ENCODE assay signal across 8 cellular contexts in the genomic region with DNA sequence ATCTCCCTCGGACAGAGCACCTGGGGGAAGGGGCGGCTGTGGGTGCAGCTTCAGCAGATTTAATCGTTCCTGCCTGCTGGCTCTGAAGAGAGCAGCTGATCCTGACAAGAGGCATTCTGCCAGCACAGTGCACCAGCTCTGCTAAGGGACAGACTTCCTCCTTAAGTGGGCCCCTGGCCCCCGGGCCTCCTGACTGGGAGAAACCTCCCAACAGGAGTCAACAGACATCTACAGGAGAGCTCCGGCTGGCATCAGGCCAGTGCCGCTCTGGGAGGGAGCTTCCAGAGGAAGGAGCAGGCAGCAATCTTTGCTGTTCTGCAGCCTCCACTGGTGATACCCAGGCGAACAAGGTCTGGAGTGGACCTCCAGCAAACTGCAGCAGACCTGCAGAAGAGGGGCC.
DNase-seq lines count a peak whose midpoint lies in the region; ATAC-seq and TF ChIP-seq lines count a peak whose summit lies in the region.
"Not testable (repeated sequence)": the region's sequence is repeated elsewhere in the genome, so short reads cannot be mapped to it uniquely, and the experiment has no call there.

No MANE protein-coding gene starts in this region.

- H3K27me3 ChIP-seq in WERI-Rb-1 (ENCODE audit: insufficient read depth, low read depth, severe bottlenecking); heart left ventricle; lower lobe of right lung (ENCODE audit: low read depth): not testable (repeated sequence)

- DNase-seq in Ammon's horn (ENCODE audit: low spot score) = peak; percentile 4
- peak; percentile 42 for DNase-seq in NCI-H1105 treated with DMSO at 0.1 percent for 48 hours (lab: John Stamatoyannopoulos, UW)
- peak; percentile 57 for DNase-seq in NCI-H2171 treated with DMSO at 0.1 percent for 48 hours (lab: John Stamatoyannopoulos, UW)
- DNase-seq in SHP77 (lab: John Stamatoyannopoulos, UW) = peak; percentile 58 to 66
- peak; percentile 40 for DNase-seq in WERI-Rb-1
- peak; percentile 5 to 52 (median 27) for DNase-seq in heart left ventricle
- peak; percentile 33 for DNase-seq in lower lobe of right lung
- DNase-seq in retinal pigment epithelial cell (ENCODE audit: low read depth) = peak; percentile 55

- H3K4me1 ChIP-seq in heart left ventricle, lower lobe of right lung: not testable (repeated sequence)

- TF ChIP-seq CTCF in WERI-Rb-1 (IDR thresholded peaks at IDR 0.05; ENCODE audit: low read depth, low read length); heart left ventricle (IDR thresholded peaks at IDR 0.05); lower lobe of right lung (IDR thresholded peaks at IDR 0.05); retinal pigment epithelial cell (conservative IDR thresholded peaks at IDR 0.05; ENCODE audit: low read depth, low read length): not testable (repeated sequence)

- H3K4me3 ChIP-seq in WERI-Rb-1 (ENCODE audit: low read depth, low read length); heart left ventricle; lower lobe of right lung; retinal pigment epithelial cell (ENCODE audit: low read length): not testable (repeated sequence)

- not testable (repeated sequence) for H3K9me3 ChIP-seq in WERI-Rb-1 (ENCODE audit: severe bottlenecking); lower lobe of right lung
- peaks cover 0 to 13% (median 0%) of the 10 kb centered on the region in 12 donors for H3K9me3 ChIP-seq in heart left ventricle

- 38 to 72% (median 63%) methylated on average over 5 to 7 of the region's 7 CpGs for WGBS in heart left ventricle, 4 donors

- ATAC-seq in heart left ventricle, lower lobe of right lung: not testable (repeated sequence)

- intact Hi-C loops in heart left ventricle (cut with DNase I); lower lobe of right lung (cut with DNase I): not testable (repeated sequence)

- H3K27ac ChIP-seq in WERI-Rb-1 = peak overlapping the region; percentile 38
- H3K27ac ChIP-seq in heart left ventricle, lower lobe of right lung: not testable (repeated sequence)

- H3K36me3 ChIP-seq in WERI-Rb-1, heart left ventricle, lower lobe of right lung: not testable (repeated sequence)

- not testable (repeated sequence) for TF ChIP-seq POLR2A in heart left ventricle (IDR thresholded peaks at IDR 0.05)

Comparison
In these comparisons a context has a peak if more than half of its experiments do, and no peak if none do; other contexts are left out.
1. DNase-seq: peak in every context shown above with its lines; median percentile 62 in SHP77; 57 in NCI-H2171 treated with DMSO at 0.1 percent for 48 hours; 55 in retinal pigment epithelial cell; 42 in NCI-H1105 treated with DMSO at 0.1 percent for 48 hours; 40 in WERI-Rb-1; 33 in lower lobe of right lung; 27 in heart left ventricle; 4 in Ammon's horn.